ENCODE assay signal across 22 cellular contexts in genomic region chr16:88925540-88925887, GRCh38. TPM values are rescaled to one million over a fixed set of nuclear protein-coding genes. Genes with fewer than 3 reads are reported as not detected.
DNase-seq lines count a peak whose midpoint lies in the region; ATAC-seq and TF ChIP-seq lines count a peak whose summit lies in the region.
"Had no signal": no experiment of that assay in that cellular context is flagged by ENCODE, and none has a peak within 500 bp of the region (broad histone marks: within the 10 kb centered on the region; RNA-seq: fewer than 3 reads in every experiment).

No MANE protein-coding gene starts in this region.

- H3K27ac Mint-ChIP-seq in CD14-positive monocyte = no peak overlapping the region
- H3K27ac Mint-ChIP-seq: activated CD4-positive, alpha-beta memory T cell treated with anti-CD3 and anti-CD28 coated beads for 36 hours had no signal

- H3K27me3 ChIP-seq in BLaER1 treated with 17β-estradiol and CSF1 and Interleukin-3, amounts not matched to agents 10 nM and 100 nM = peaks cover 0 to 33% (median 0%) of the 10 kb centered on the region in 11 experiments; a peak in 4 of 22 replicates
- H3K27me3 ChIP-seq in HUES48 (ENCODE audit: control insufficient read depth, insufficient read depth, low read length) (no peaks in the 10 kb centered on the region), body of pancreas (no peaks in the 10 kb centered on the region), osteoblast (ENCODE audit: insufficient read depth, low read length) (peaks cover 15% of the 10 kb centered on the region)
- H3K27me3 ChIP-seq: hepatocyte had no signal

- peaks cover 70 to 85% (median 80%) of the 10 kb centered on the region in 10 experiments for H3K4me1 ChIP-seq in BLaER1 treated with 17β-estradiol and CSF1 and Interleukin-3, amounts not matched to agents 10 nM and 100 nM
- H3K4me1 ChIP-seq in HUES48 (ENCODE audit: control insufficient read depth, insufficient read depth, low read length) (peaks cover 23% of the 10 kb centered on the region), body of pancreas (peaks cover 88% of the 10 kb centered on the region), osteoblast (ENCODE audit: insufficient read depth, low read length) (peaks cover 21% of the 10 kb centered on the region)
- H3K4me1 ChIP-seq: parathyroid adenoma had no signal

- 77 to 90% methylated on average over 2 to 16 of the region's 16 CpGs for WGBS in body of pancreas, 2 donors

- peaks cover 0 to 10% (median 2%) of the 10 kb centered on the region in 3 donors for H3K27me3 Mint-ChIP-seq in CD14-positive monocyte (ENCODE audit: low read depth in 3 of 3)
- H3K27me3 Mint-ChIP-seq: activated CD4-positive, alpha-beta memory T cell treated with anti-CD3 and anti-CD28 coated beads for 36 hours had no signal

- H3K4me2 ChIP-seq in BLaER1 treated with 17β-estradiol and CSF1 and Interleukin-3, amounts not matched to agents 10 nM and 100 nM = peak overlapping the region; percentile 85 to 99 (median 96)
- H3K4me2 ChIP-seq in osteoblast (ENCODE audit: insufficient read depth, low read length) = peak overlapping the region; percentile 64
- H3K4me2 ChIP-seq: hepatocyte had no signal

- H3K9me3 Mint-ChIP-seq in CD14-positive monocyte = peaks cover 0 to 2% (median 0%) of the 10 kb centered on the region in 7 donors
- H3K9me3 Mint-ChIP-seq: activated CD4-positive, alpha-beta memory T cell treated with anti-CD3 and anti-CD28 coated beads for 36 hours had no signal

- TF ChIP-seq CTCF in body of pancreas (IDR thresholded peaks at IDR 0.05) = no peak
- no peak for TF ChIP-seq CTCF in osteoblast (IDR thresholded peaks at IDR 0.05; ENCODE audit: extremely low read depth, low read depth, low read length)
- no peak for TF ChIP-seq CTCF in CD14-positive monocyte (IDR thresholded peaks at IDR 0.05)

- TF ChIP-seq POLR2A in body of pancreas (IDR thresholded peaks at IDR 0.05) = no peak

- peaks cover 34% of the 10 kb centered on the region for H3K4me1 Mint-ChIP-seq in CD14-positive monocyte

- peaks cover 0 to 6% (median 0%) of the 10 kb centered on the region in 11 experiments; a peak in 1 of 22 replicates for H3K36me3 ChIP-seq in BLaER1 treated with 17β-estradiol and CSF1 and Interleukin-3, amounts not matched to agents 10 nM and 100 nM
- no peaks in the 10 kb centered on the region for H3K36me3 ChIP-seq in HUES48 (ENCODE audit: control insufficient read depth, insufficient read depth, low read length)
- H3K36me3 ChIP-seq in body of pancreas (replicated peaks in 1 of 2; ENCODE audit: insufficient read depth in 1 of 2, low read depth in 2 of 2) = no peaks in the 10 kb centered on the region
- H3K36me3 ChIP-seq in osteoblast (ENCODE audit: insufficient read depth, low read length) = no peaks in the 10 kb centered on the region
- H3K36me3 ChIP-seq: SJSA1, tibial artery, WERI-Rb-1 had no signal

- H4K20me1 ChIP-seq in BLaER1 treated with 17β-estradiol and CSF1 and Interleukin-3, amounts not matched to agents 10 nM and 100 nM = peaks cover 50 to 99% (median 75%) of the 10 kb centered on the region in 11 experiments; a peak in 21 of 22 replicates
- no peaks in the 10 kb centered on the region for H4K20me1 ChIP-seq in osteoblast (ENCODE audit: insufficient read depth, low read length)

- intact Hi-C loops in body of pancreas (cut with DNase I) (no loop called here), CD14-positive monocyte (cut with micrococcal nuclease) (no loop called here)

- no peak for DNase-seq in body of pancreas
- DNase-seq in osteoblast (ENCODE audit: insufficient read length, low spot score, missing footprints) = no peak
- DNase-seq in activated CD4-positive, alpha-beta T cell treated with anti-CD3 and anti-CD28 coated beads for 48 hours = no peak
- no peak for DNase-seq in putamen (ENCODE audit: low spot score)
- DNase-seq in activated CD4-positive, alpha-beta T cell treated with anti-CD3 and anti-CD28 coated beads for 1 hour = no peak
- no peak for DNase-seq in CD14-positive monocyte (ENCODE audit: low spot score)
- DNase-seq: activated T-cell treated with anti-CD3 and anti-CD28 coated beads for 4 hours, foreskin melanocyte, NCI-H187 treated with DMSO at 0.1 percent for 48 hours, NCI-H2227 treated with DMSO at 0.1 percent for 48 hours, tibial artery, WERI-Rb-1 had no signal

- H3K9ac ChIP-seq in BLaER1 treated with 17β-estradiol and CSF1 and Interleukin-3, amounts not matched to agents 10 nM and 100 nM = peak overlapping the region in 9 of 11 experiments; percentile 25 to 87 (median 70); a peak in 17 of 22 replicates
- no peak overlapping the region for H3K9ac ChIP-seq in HUES48 (ENCODE audit: low read depth, low read length)
- H3K9ac ChIP-seq: parathyroid adenoma had no signal

- H3K36me3 Mint-ChIP-seq in CD14-positive monocyte = peaks cover 12 to 42% of the 10 kb centered on the region in 2 donors
- H3K36me3 Mint-ChIP-seq: activated CD4-positive, alpha-beta memory T cell treated with anti-CD3 and anti-CD28 coated beads for 36 hours had no signal

- H3K9me3 ChIP-seq in BLaER1 treated with 17β-estradiol and CSF1 and Interleukin-3, amounts not matched to agents 10 nM and 100 nM (replicated peaks in 1 of 11) = peaks cover 0 to 6% (median 0%) of the 10 kb centered on the region in 11 experiments; a peak in 1 of 22 replicates
- H3K9me3 ChIP-seq in HUES48 (ENCODE audit: control insufficient read depth, insufficient read depth, low read length) = no peaks in the 10 kb centered on the region
- no peaks in the 10 kb centered on the region for H3K9me3 ChIP-seq in body of pancreas
- H3K9me3 ChIP-seq in osteoblast (ENCODE audit: low read depth, low read length) = no peaks in the 10 kb centered on the region
- H3K9me3 ChIP-seq: SJSA1, tibial artery had no signal

- H3K4me3 Mint-ChIP-seq in CD14-positive monocyte = no peak overlapping the region
- H3K4me3 Mint-ChIP-seq: activated CD4-positive, alpha-beta memory T cell treated with anti-CD3 and anti-CD28 coated beads for 36 hours had no signal

- H2AFZ ChIP-seq in osteoblast (ENCODE audit: low read length) = no peak overlapping the region
- H2AFZ ChIP-seq: hepatocyte, parathyroid adenoma had no signal

- peak overlapping the region in 7 of 10 experiments; percentile 22 to 55 (median 42); a peak in 11 of 20 replicates for H3K4me3 ChIP-seq in BLaER1 treated with 17β-estradiol and CSF1 and Interleukin-3, amounts not matched to agents 10 nM and 100 nM
- H3K4me3 ChIP-seq in HUES48 (ENCODE audit: low read depth, low read length) (no peak overlapping the region), body of pancreas (no peak overlapping the region), osteoblast (ENCODE audit: insufficient read depth, low read length) (no peak overlapping the region)
- H3K4me3 ChIP-seq: dorsolateral prefrontal cortex, hepatocyte, lung, SJSA1, tibial artery had no signal

- H3K27ac ChIP-seq in BLaER1 treated with 17β-estradiol and CSF1 and Interleukin-3, amounts not matched to agents 10 nM and 100 nM = peak overlapping the region in 9 of 11 experiments; percentile 21 to 97 (median 78); a peak in 14 of 22 replicates
- H3K27ac ChIP-seq in HUES48 (ENCODE audit: low read depth, low read length) (peak overlapping the region; percentile 28), body of pancreas (peak overlapping the region; percentile 85 to 97 (median 90)), osteoblast (ENCODE audit: low read depth, low read length) (no peak overlapping the region)
- H3K27ac ChIP-seq: hepatocyte, parathyroid adenoma, SJSA1, tibial artery, WERI-Rb-1 had no signal

- no peaks in the 10 kb centered on the region for H3K79me2 ChIP-seq in osteoblast (ENCODE audit: insufficient read depth, low read length)
- H3K79me2 ChIP-seq: hepatocyte, parathyroid adenoma had no signal

- no peak for ATAC-seq in body of pancreas

RNA-seq across cellular contexts. Expression of gene CBFA2T3, which starts 51.5 kb away (rescaled TPM):
- total RNA-seq in body of pancreas (10 to 100 TPM in 1 of 2 donors, 1 to 10 TPM in 1; 7.8 to 16.2 TPM), osteoblast (not detected in 2 replicates)
- 1 to 10 TPM; 5.3 to 6.2 TPM for polyA plus RNA-seq in CD14-positive monocyte
- total RNA-seq: SJSA1 had no signal

RNA-seq across cellular contexts. Expression of gene PABPN1L, which starts 59.1 kb away (rescaled TPM):
- not detected for total RNA-seq in body of pancreas
- not detected in 2 replicates for total RNA-seq in osteoblast
- not detected for polyA plus RNA-seq in CD14-positive monocyte
- total RNA-seq: activated CD4-positive, alpha-beta memory T cell treated with anti-CD3 and anti-CD28 coated beads for 36 hours; epithelial cell of proximal tubule; hepatocyte; lung; SJSA1; T-helper 2 cell treated with Interferon-gamma antibody and Interleukin-4, amounts not matched to agents 100 ng/mL and 5 ng/mL, for 36 hours had no signal
- polyA plus RNA-seq: hepatocyte had no signal

Comparison
In these comparisons a context has a peak if more than half of its experiments do, and no peak if none do; other contexts are left out.
1. H3K4me3 ChIP-seq: peak in BLaER1 treated with 17β-estradiol and CSF1 and Interleukin-3, amounts not matched to agents 10 nM and 100 nM (7 of 10); none in HUES48 (single experiment), body of pancreas (0 of 2) and osteoblast (single experiment).